In the genomic region with DNA sequence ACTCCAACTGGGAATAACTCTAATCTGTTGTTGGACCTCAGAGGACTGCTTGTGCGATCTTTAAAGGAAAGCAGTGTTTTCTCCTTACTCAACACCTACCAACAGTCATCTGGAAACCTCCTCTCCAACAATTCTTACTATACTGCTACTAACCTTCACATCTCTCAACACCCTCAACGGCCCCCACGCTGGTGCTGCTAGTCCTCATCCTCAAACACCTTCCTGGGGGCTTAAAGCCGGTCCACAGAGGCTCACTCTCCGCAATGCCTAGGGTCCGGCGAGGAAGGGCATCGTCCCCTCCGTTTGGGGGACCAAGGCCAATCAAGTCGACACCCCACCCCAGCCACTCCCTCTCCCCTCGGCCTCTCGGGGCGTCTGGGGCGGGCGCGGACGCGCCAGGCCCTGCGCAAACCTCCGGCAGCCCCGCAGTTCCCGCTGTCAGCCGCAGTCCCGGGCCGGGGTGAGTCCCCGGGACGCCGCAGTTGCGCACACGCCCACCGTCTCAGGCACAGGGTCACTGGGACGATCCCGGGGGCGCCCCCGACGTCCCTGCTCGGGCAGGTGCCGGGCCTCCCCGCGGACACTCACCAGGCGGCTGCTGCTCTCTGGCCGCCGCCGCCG, we compare ENCODE assay signal across 1 cellular context.
TF ChIP-seq lines count a peak whose summit lies in the region.

No MANE protein-coding gene starts in this region.

TF ChIP-seq in H1, 55 proteins besides CTCF, POLR2A, EP300 and RAD21 (continued from another document):
- TF ChIP-seq EZH2 (IDR thresholded peaks at IDR 0.05; ENCODE audit: low read depth, low read length, severe bottlenecking) (no peak), TAF1 (IDR thresholded peaks at IDR 0.05; ENCODE audit: low read depth, low read length) (no peak), ZNF274 (IDR thresholded peaks at IDR 0.05; ENCODE audit: borderline replicate concordance, extremely low read depth, low read length) (no peak)
TF ChIP-seq in H1: peak in this region for 3.
